ENCODE assay signal across 10 cellular contexts in the genomic region with DNA sequence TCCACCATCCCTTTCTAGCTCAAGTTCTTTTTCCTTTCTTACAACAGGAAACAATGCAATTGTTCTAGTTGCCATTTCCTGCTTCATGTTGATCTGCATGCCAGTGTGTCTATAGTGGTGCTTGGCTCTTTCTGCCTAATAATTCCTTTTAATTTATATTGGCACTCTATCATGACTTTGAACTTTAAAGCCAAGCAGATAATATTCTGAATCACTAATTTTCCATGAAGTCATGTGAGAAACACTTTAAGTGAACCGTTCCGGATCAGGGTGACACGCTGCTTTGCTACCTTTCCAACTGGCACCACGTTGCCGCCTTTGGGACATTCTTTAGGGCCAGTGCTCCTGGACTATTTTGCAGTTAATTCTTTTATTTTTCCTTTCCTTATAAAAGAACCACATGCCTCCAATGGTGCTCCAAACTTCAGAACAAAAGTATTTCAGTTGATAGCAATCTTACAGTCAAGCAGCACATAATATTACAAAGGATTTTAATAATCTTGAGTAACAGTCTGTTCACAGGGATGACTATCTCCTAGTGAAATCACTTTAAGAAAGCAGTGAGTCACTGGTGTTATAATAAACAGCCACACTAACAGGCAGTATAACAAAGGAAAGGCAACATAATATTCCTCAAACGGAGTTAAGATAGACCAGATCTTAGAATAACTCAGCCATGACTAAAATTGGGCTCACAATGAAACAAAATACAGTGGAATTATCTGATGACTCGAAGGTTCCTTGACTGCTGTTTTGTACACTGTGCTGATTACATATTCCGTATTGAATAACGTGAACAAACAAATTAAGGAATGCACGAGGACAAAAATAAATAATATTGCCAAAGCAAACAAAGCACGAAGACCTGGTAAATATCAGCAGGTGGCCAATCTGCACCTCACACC. TPM values are rescaled to one million over a fixed set of nuclear protein-coding genes. Genes with fewer than 3 reads are reported as not detected.
DNase-seq lines count a peak whose midpoint lies in the region; ATAC-seq and TF ChIP-seq lines count a peak whose summit lies in the region.
"Had no signal": no experiment of that assay in that cellular context is flagged by ENCODE, and none has a peak within 500 bp of the region (broad histone marks: within the 10 kb centered on the region; RNA-seq: fewer than 3 reads in every experiment).

No MANE protein-coding gene starts in this region.

- H3K4me1 Mint-ChIP-seq in activated T-helper 1 cell treated with anti-CD3 and anti-CD28 coated beads, Interleukin-12 subunit alpha, Interleukin-12 subunit beta, Interleukin-2, Interleukin-4 antibody, amounts not matched to agents 30 ng/mL and 10 ng/mL and 1 ng/mL, durations not matched to agents 14 hours and 24 hours and 36 hours (ENCODE audit: low read depth) = peaks cover 49% of the 10 kb centered on the region
- peaks cover 6% of the 10 kb centered on the region for H3K4me1 Mint-ChIP-seq in T-helper 17 cell

- H3K36me3 ChIP-seq in heart left ventricle (peaks cover 0 to 25% (median 14%) of the 10 kb centered on the region in 9 donors), upper lobe of right lung (peaks cover 15% of the 10 kb centered on the region), vagina (peaks cover 0 to 3% of the 10 kb centered on the region in 2 donors)

- H3K4me1 ChIP-seq in heart left ventricle (peaks cover 0 to 48% (median 8%) of the 10 kb centered on the region in 12 donors), upper lobe of right lung (peaks cover 29% of the 10 kb centered on the region), vagina (peaks cover 14% of the 10 kb centered on the region)

- H3K9me3 ChIP-seq in heart left ventricle = no peaks in the 10 kb centered on the region
- no peaks in the 10 kb centered on the region for H3K9me3 ChIP-seq in upper lobe of right lung
- H3K9me3 ChIP-seq in vagina = no peaks in the 10 kb centered on the region
- no peaks in the 10 kb centered on the region for H3K9me3 ChIP-seq in T-helper 17 cell (ENCODE audit: control insufficient read depth, low read length, poor library complexity, severe bottlenecking)
- H3K9me3 ChIP-seq: thyroid gland had no signal

- TF ChIP-seq POLR2A in heart left ventricle (IDR thresholded peaks at IDR 0.05) (no peak), vagina (IDR thresholded peaks at IDR 0.05) (no peak)

- H3K4me3 ChIP-seq in heart left ventricle (no peak overlapping the region), upper lobe of right lung (no peak overlapping the region), vagina (no peak overlapping the region)
- H3K4me3 ChIP-seq: thyroid gland had no signal

- TF ChIP-seq CTCF in heart left ventricle (IDR thresholded peaks at IDR 0.05) (no peak), upper lobe of right lung (IDR thresholded peaks at IDR 0.05) (no peak), vagina (IDR thresholded peaks at IDR 0.05) (no peak)

- WGBS in heart left ventricle, 4 donors = 57 to 69% (median 63%) methylated on average over 11 of the region's 11 CpGs

- intact Hi-C loops in heart left ventricle (cut with DNase I) = no loop called here
- intact Hi-C loops in cardiac septum (cut with DNase I) = loop anchor here (10.0 kb wide), 1 partner anchor 352 kb away; the partner anchor contains the start of gene SLC35B3
- intact Hi-C loops in activated T-helper 1 cell treated with anti-CD3 and anti-CD28 coated beads, Interleukin-12 subunit alpha, Interleukin-12 subunit beta, Interleukin-2, Interleukin-4 antibody, amounts not matched to agents 30 ng/mL and 10 ng/mL and 1 ng/mL, durations not matched to agents 14 hours and 24 hours and 36 hours (cut with micrococcal nuclease) = no loop called here
- intact Hi-C loops in upper lobe of right lung (cut with DNase I) = no loop called here
- intact Hi-C loops in vagina (cut with DNase I) = no loop called here

- H3K27ac ChIP-seq in heart left ventricle = peak overlapping the region in 6 of 12 donors; percentile 4 to 51 (median 34)
- peak overlapping the region; percentile 11 for H3K27ac ChIP-seq in upper lobe of right lung
- no peak overlapping the region for H3K27ac ChIP-seq in vagina
- H3K27ac ChIP-seq: thyroid gland had no signal

- ATAC-seq in heart left ventricle (peak; percentile 40 to 68 (median 64)), upper lobe of right lung (peak; percentile 40), T-helper 17 cell (no peak)

- peaks cover 49% of the 10 kb centered on the region for H3K36me3 Mint-ChIP-seq in activated T-helper 1 cell treated with anti-CD3 and anti-CD28 coated beads, Interleukin-12 subunit alpha, Interleukin-12 subunit beta, Interleukin-2, Interleukin-4 antibody, amounts not matched to agents 30 ng/mL and 10 ng/mL and 1 ng/mL, durations not matched to agents 14 hours and 24 hours and 36 hours (ENCODE audit: low read depth)
- H3K36me3 Mint-ChIP-seq in T-helper 17 cell (ENCODE audit: low read depth) = peaks cover 13% of the 10 kb centered on the region

- peaks cover 2% of the 10 kb centered on the region for H3K9me3 Mint-ChIP-seq in activated T-helper 1 cell treated with anti-CD3 and anti-CD28 coated beads, Interleukin-12 subunit alpha, Interleukin-12 subunit beta, Interleukin-2, Interleukin-4 antibody, amounts not matched to agents 30 ng/mL and 10 ng/mL and 1 ng/mL, durations not matched to agents 14 hours and 24 hours and 36 hours

- no peaks in the 10 kb centered on the region for H3K27me3 Mint-ChIP-seq in activated T-helper 1 cell treated with anti-CD3 and anti-CD28 coated beads, Interleukin-12 subunit alpha, Interleukin-12 subunit beta, Interleukin-2, Interleukin-4 antibody, amounts not matched to agents 30 ng/mL and 10 ng/mL and 1 ng/mL, durations not matched to agents 14 hours and 24 hours and 36 hours (ENCODE audit: insufficient read depth)
- no peaks in the 10 kb centered on the region for H3K27me3 Mint-ChIP-seq in T-helper 17 cell

- peak in 1 of 5 donors; percentile 20 for DNase-seq in heart left ventricle
- DNase-seq in cardiac septum (ENCODE audit: low spot score) = no peak
- no peak for DNase-seq in activated T-helper 1 cell treated with anti-CD3 and anti-CD28 coated beads, Interleukin-12 subunit alpha, Interleukin-12 subunit beta, Interleukin-2, Interleukin-4 antibody, amounts not matched to agents 30 ng/mL and 10 ng/mL and 1 ng/mL, durations not matched to agents 14 hours and 24 hours and 36 hours (ENCODE audit: low spot score)
- peak; percentile 34 for DNase-seq in hepatic stellate cell (ENCODE audit: low spot score)
- DNase-seq in upper lobe of right lung = no peak
- DNase-seq in vagina (ENCODE audit: extremely low spot score in 2 of 2) = no peak
- DNase-seq in T-helper 17 cell = no peak
- DNase-seq in NAMALWA (ENCODE audit: low spot score) = no peak
- DNase-seq: activated CD4-positive, alpha-beta T cell treated with anti-CD3 and anti-CD28 coated beads for 4 hours; thyroid gland had no signal

- H3K4me3 Mint-ChIP-seq in activated T-helper 1 cell treated with anti-CD3 and anti-CD28 coated beads, Interleukin-12 subunit alpha, Interleukin-12 subunit beta, Interleukin-2, Interleukin-4 antibody, amounts not matched to agents 30 ng/mL and 10 ng/mL and 1 ng/mL, durations not matched to agents 14 hours and 24 hours and 36 hours = no peak overlapping the region
- H3K4me3 Mint-ChIP-seq in T-helper 17 cell = no peak overlapping the region

- H3K27me3 ChIP-seq in heart left ventricle (no peaks in the 10 kb centered on the region), upper lobe of right lung (no peaks in the 10 kb centered on the region), vagina (no peaks in the 10 kb centered on the region)
- H3K27me3 ChIP-seq: thyroid gland had no signal

- H3K27ac Mint-ChIP-seq in activated T-helper 1 cell treated with anti-CD3 and anti-CD28 coated beads, Interleukin-12 subunit alpha, Interleukin-12 subunit beta, Interleukin-2, Interleukin-4 antibody, amounts not matched to agents 30 ng/mL and 10 ng/mL and 1 ng/mL, durations not matched to agents 14 hours and 24 hours and 36 hours = peak overlapping the region; percentile 75
- no peak overlapping the region for H3K27ac Mint-ChIP-seq in T-helper 17 cell

RNA-seq across cellular contexts. Expression of gene BLOC1S5, which starts 19.0 kb away (rescaled TPM):
- total RNA-seq in heart left ventricle (10 to 100 TPM in 2 of 9 donors, 1 to 10 TPM in 7; 6.9 to 15.2 (median 8.8) TPM), cardiac septum (10.8 TPM), upper lobe of right lung (10.7 TPM), vagina (9.6 TPM), T-helper 17 cell (10 to 100 TPM; 10.8 to 11.7 TPM)
- 1 to 10 TPM; 4.3 to 4.4 TPM for polyA plus RNA-seq in heart left ventricle
- total RNA-seq in activated T-helper 1 cell treated with anti-CD3 and anti-CD28 coated beads, Interleukin-12 subunit alpha, Interleukin-12 subunit beta, Interleukin-2, Interleukin-4 antibody, amounts not matched to agents 30 ng/mL and 10 ng/mL and 1 ng/mL, durations not matched to agents 14 hours and 24 hours and 36 hours = 19.6 and 19.7 TPM in 2 replicates

RNA-seq across cellular contexts. Expression of gene EEF1E1, which starts 19.1 kb away (rescaled TPM):
- total RNA-seq in heart left ventricle = 10 to 100 TPM; 10.3 to 22.2 (median 14.3) TPM
- polyA plus RNA-seq in heart left ventricle = 10 to 100 TPM; 19.0 to 50.1 TPM
- total RNA-seq in cardiac septum = 15.9 TPM
- total RNA-seq in activated T-helper 1 cell treated with anti-CD3 and anti-CD28 coated beads, Interleukin-12 subunit alpha, Interleukin-12 subunit beta, Interleukin-2, Interleukin-4 antibody, amounts not matched to agents 30 ng/mL and 10 ng/mL and 1 ng/mL, durations not matched to agents 14 hours and 24 hours and 36 hours = 92.8 and 99.8 TPM in 2 replicates
- total RNA-seq in upper lobe of right lung = 22.8 TPM
- 53.0 TPM for total RNA-seq in vagina
- 10 to 100 TPM; 11.7 to 15.5 TPM for total RNA-seq in T-helper 17 cell
